ENCODE assay signal across 8 cellular contexts in the genomic region with DNA sequence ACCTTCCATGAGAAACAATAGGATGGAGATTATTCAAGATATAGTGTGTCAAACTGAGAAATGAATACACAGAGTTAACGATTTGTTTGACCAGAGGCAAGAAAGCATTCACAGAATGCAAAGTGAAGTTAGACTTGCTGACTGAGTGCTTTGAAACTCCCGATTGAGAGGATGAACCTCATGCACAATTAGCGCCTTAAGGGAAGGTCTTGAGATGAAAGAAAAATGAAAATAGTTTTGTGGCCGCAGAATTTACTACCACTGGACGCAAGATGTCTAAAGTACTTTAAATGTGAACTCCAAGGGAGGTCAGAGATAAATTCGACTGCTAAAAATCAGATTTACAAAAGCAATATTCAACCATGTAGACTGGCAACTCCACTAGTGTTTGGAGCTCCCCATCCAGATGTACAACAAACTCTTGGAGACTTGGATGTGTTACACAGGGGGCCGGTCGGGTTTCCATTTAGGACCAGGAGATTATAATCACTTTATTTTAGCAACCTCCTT. TPM values are rescaled to one million over a fixed set of nuclear protein-coding genes. Genes with fewer than 3 reads are reported as not detected.
DNase-seq lines count a peak whose midpoint lies in the region; ATAC-seq, FAIRE-seq and TF ChIP-seq lines count a peak whose summit lies in the region.

No MANE protein-coding gene starts in this region.

- H3K9me3 ChIP-seq in right atrium auricular region = no peaks in the 10 kb centered on the region
- no peaks in the 10 kb centered on the region for H3K9me3 ChIP-seq in K562 (replicated peaks; ENCODE audit: control insufficient read depth, insufficient read depth, low read depth, low read length)

- H3K9me3 Mint-ChIP-seq in mesothelial cell of epicardium = no peaks in the 10 kb centered on the region

- peak overlapping the region; percentile 45 to 83 for H3K4me3 ChIP-seq in right atrium auricular region
- peak overlapping the region; percentile 67 for H3K4me3 ChIP-seq in K562

- in situ Hi-C loops in K562 (cut with MboI) = no loop called here

- H3K27me3 ChIP-seq in right atrium auricular region = no peaks in the 10 kb centered on the region
- no peaks in the 10 kb centered on the region for H3K27me3 ChIP-seq in K562 (ENCODE audit: control insufficient read depth in 2 of 2, insufficient read depth in 2 of 2, low read length in 2 of 2)

- TF ChIP-seq RAD21 in K562 (CRISPR knock-in tag; conservative IDR thresholded peaks at IDR 0.05 in 1 of 2, IDR thresholded peaks at IDR 0.05 in 1 of 2) = no peak; a peak in 1 of 4 replicates

- no peak for FAIRE-seq in K562 (lab: Jason Lieb, UNC)

- H3K27me3 Mint-ChIP-seq in mesothelial cell of epicardium (ENCODE audit: low read depth) = peaks cover under 1% of the 10 kb centered on the region

- CTCF ChIA-PET in K562 (lab: Yijun Ruan, JAX; ENCODE audit: low intra/inter-chr PET ratio) = no interaction called here

- TF ChIP-seq POLR2A in K562 (conservative IDR thresholded peaks at IDR 0.05) = no peak

- peaks cover 2% of the 10 kb centered on the region for H3K36me3 Mint-ChIP-seq in mesothelial cell of epicardium

- intact Hi-C loops in cardiac septum (cut with DNase I) = no loop called here
- intact Hi-C loops in K562 (cut with micrococcal nuclease) = no loop called here

- no peaks in the 10 kb centered on the region for H3K36me3 ChIP-seq in right atrium auricular region
- peaks cover 31% of the 10 kb centered on the region for H3K36me3 ChIP-seq in K562 (ENCODE audit: control insufficient read depth, insufficient read depth, low read length)

- DNase-seq in right atrium auricular region (ENCODE audit: low spot score) = no peak
- no peak for DNase-seq in cardiac septum (ENCODE audit: low spot score)
- no peak for DNase-seq in K562 (ENCODE audit: extremely low read depth in 1 of 4, low spot score in 3 of 4)
- no peak for DNase-seq in mesothelial cell of epicardium (ENCODE audit: low spot score in 2 of 2, unreplicated experiment in 2 of 2)
- DNase-seq in SIG-M5 treated with dmso at 0.1 percent for 504 hours (lab: John Stamatoyannopoulos, UW; ENCODE audit: unreplicated experiment) = no peak

- H3K27ac Mint-ChIP-seq in mesothelial cell of epicardium = peak overlapping the region; percentile 99

- H2AFZ ChIP-seq in K562 (ENCODE audit: low read depth, low read length) = peak overlapping the region; percentile 84

- no peak for TF ChIP-seq EP300 in K562 (IDR thresholded peaks at IDR 0.05; ENCODE audit: low read length)

- no peaks in the 10 kb centered on the region for H4K20me1 ChIP-seq in K562 (replicated peaks; ENCODE audit: control insufficient read depth, insufficient read depth, low read length)

- TF ChIP-seq CTCF in right atrium auricular region (IDR thresholded peaks at IDR 0.05) (no peak), K562 (IDR thresholded peaks at IDR 0.05 in 2 of 3, conservative IDR thresholded peaks at IDR 0.05 in 1 of 3; ENCODE audit: insufficient read depth in 2 of 3, low read depth in 1 of 3, low read length in 3 of 3) (no peak), mesothelial cell of epicardium (IDR thresholded peaks at IDR 0.05; ENCODE audit: unreplicated experiment) (no peak)

- H3K4me3 Mint-ChIP-seq in mesothelial cell of epicardium = peak overlapping the region; percentile 96

- H3K79me2 ChIP-seq in K562 (ENCODE audit: control insufficient read depth, insufficient read depth, low read length) = peaks cover 36% of the 10 kb centered on the region

- BruUV-seq in K562 (replicated peaks; lab: Mats Ljungman, UMichigan) = TSS peak; percentile 99

- peak overlapping the region; percentile 92 for H3K4me2 ChIP-seq in K562 (ENCODE audit: insufficient read depth, low read length)

- peaks cover 0 to 30% of the 10 kb centered on the region in 2 donors for H3K4me1 ChIP-seq in right atrium auricular region
- peaks cover 6 to 18% of the 10 kb centered on the region in 2 experiments for H3K4me1 ChIP-seq in K562 (replicated peaks in 1 of 2; ENCODE audit: control insufficient read depth in 2 of 2, insufficient read depth in 2 of 2, low read length in 2 of 2)

- H3K27ac ChIP-seq in right atrium auricular region (peak overlapping the region; percentile 89 to 94), K562 (ENCODE audit: extremely low read depth, low read depth, low read length) (peak overlapping the region; percentile 70)

- peak overlapping the region; percentile 88 to 94 for H3K9ac ChIP-seq in K562 (ENCODE audit: insufficient read depth in 1 of 2, low read depth in 2 of 2, low read length in 2 of 2)

- peaks cover 22% of the 10 kb centered on the region for H3K4me1 Mint-ChIP-seq in mesothelial cell of epicardium

- 27% methylated on average over 8 of the region's 8 CpGs for WGBS in K562 (ENCODE audit: insufficient coverage, low coverage, missing lambda C conversion rate)

- no peaks in the 10 kb centered on the region for H3K9me1 ChIP-seq in K562 (ENCODE audit: control insufficient read depth, insufficient read depth, low read length)

- POLR2A ChIA-PET in K562 (lab: Yijun Ruan, JAX) = interaction anchor here (0.8 to 1.6 kb wide), 13 partner anchors 9 to 1079 kb away, joined by 3 to 12 read pairs (median 6); a partner anchor contains a TSS

- ATAC-seq in K562 (no peak), HG02763 (IDR thresholded peaks at IDR 0.05; ENCODE audit: unreplicated experiment) (no peak), HG03039 (IDR thresholded peaks at IDR 0.05; ENCODE audit: unreplicated experiment) (no peak), HG02981 (IDR thresholded peaks at IDR 0.05; ENCODE audit: unreplicated experiment) (no peak)

RNA-seq across cellular contexts. Expression of a gene that starts 0.7 kb away (rescaled TPM):
- total RNA-seq in right atrium auricular region = 10 to 100 TPM; 11.2 to 13.9 TPM
- total RNA-seq in cardiac septum = 15.3 TPM
- 9.3 and 33.8 TPM in 2 replicates for total RNA-seq in K562 (2011; cell fraction: chromatin; rRNA removed; ENCODE audit: low replicate concordance)
- 5.0 and 6.3 TPM in 2 replicates for total RNA-seq in K562 (2011; cell fraction: nucleolus; rRNA removed)
- total RNA-seq in K562 (2011; cell fraction: nucleoplasm; rRNA removed) = 20.1 and 37.6 TPM in 2 replicates
- 13.8 and 19.6 TPM in 2 replicates for total RNA-seq in K562 (2014; rRNA removed)
- 38.3 and 42.1 TPM in 2 replicates for total RNA-seq in K562 (2014; rRNA removed; fragmentation: Illumina TruSeq; extraction: Trizol)
- total RNA-seq in K562 (2015; rRNA removed; fragmentation: Illumina TruSeq; extraction: Trizol) = 30.3 and 30.8 TPM in 2 replicates
- 47.5 and 48.7 TPM in 2 replicates for total RNA-seq in K562 (2021)
- polyA plus RNA-seq in K562 (2011; rRNA removed) = 47.9 and 63.1 TPM in 2 replicates
- polyA plus RNA-seq in K562 (2011; cell fraction: cytosol; rRNA removed) = 14.0 and 39.5 TPM in 2 replicates
- polyA plus RNA-seq in K562 (2011; cell fraction: nucleus; rRNA removed) = 19.8 and 31.5 TPM in 2 replicates
- 9.2 and 13.4 TPM in 2 replicates for polyA plus RNA-seq in K562 (2012)
- polyA plus RNA-seq in K562 (2014; fragmentation: Illumina TruSeq; extraction: Trizol) = 33.7 and 40.6 TPM in 2 replicates
- 10 to 100 TPM; 11.6 to 14.3 TPM for polyA plus RNA-seq in K562 (2014; fragmentation: Nextera tagmentation; extraction: Ambion mirVana)
- 26.3 and 34.9 TPM in 2 replicates for polyA plus RNA-seq in K562 (2014; rRNA removed)
- polyA minus RNA-seq in K562 (2011; rRNA and poly(A)+ RNA removed) = 69.0 and 79.7 TPM in 2 replicates
- 14.0 and 24.0 TPM in 2 replicates for polyA minus RNA-seq in K562 (2011; cell fraction: cytosol; rRNA and poly(A)+ RNA removed)
- polyA minus RNA-seq in K562 (2011; cell fraction: nucleus; rRNA and poly(A)+ RNA removed) = 15.8 and 23.4 TPM in 2 replicates
- total RNA-seq in mesothelial cell of epicardium = 29.2 to 30.8 TPM (median 30.0 TPM) in 3 replicates

RNA-seq across cellular contexts. Expression of a gene that starts 21.6 kb away (rescaled TPM):
- total RNA-seq in right atrium auricular region (1 to 10 TPM; 2.8 to 5.4 TPM), cardiac septum (5.1 TPM), K562 (2014; rRNA removed) (17.1 and 18.3 TPM in 2 replicates), K562 (2014; rRNA removed; fragmentation: Illumina TruSeq; extraction: Trizol) (21.0 and 24.9 TPM in 2 replicates), K562 (2015; rRNA removed; fragmentation: Illumina TruSeq; extraction: Trizol) (18.9 and 19.6 TPM in 2 replicates), K562 (2021) (15.1 and 19.6 TPM in 2 replicates), mesothelial cell of epicardium (5.6 to 6.8 TPM (median 5.9 TPM) in 3 replicates)
- total RNA-seq in K562 (2011; cell fraction: chromatin; rRNA removed; ENCODE audit: low replicate concordance) = 9.4 and 30.6 TPM in 2 replicates
- total RNA-seq in K562 (2011; cell fraction: nucleolus; rRNA removed) = 7.9 and 8.7 TPM in 2 replicates
- 20.8 and 29.9 TPM in 2 replicates for total RNA-seq in K562 (2011; cell fraction: nucleoplasm; rRNA removed)
- polyA plus RNA-seq in K562 (2011; rRNA removed) (31.2 and 33.4 TPM in 2 replicates), K562 (2014; fragmentation: Illumina TruSeq; extraction: Trizol) (19.0 and 19.3 TPM in 2 replicates), K562 (2014; fragmentation: Nextera tagmentation; extraction: Ambion mirVana) (1 to 10 TPM; 5.9 to 8.2 TPM), K562 (2014; rRNA removed) (19.7 and 20.4 TPM in 2 replicates)
- polyA plus RNA-seq in K562 (2011; cell fraction: cytosol; rRNA removed) = 7.6 and 22.2 TPM in 2 replicates
- 11.7 and 19.2 TPM in 2 replicates for polyA plus RNA-seq in K562 (2011; cell fraction: nucleus; rRNA removed)
- polyA plus RNA-seq in K562 (2012) = 11.3 and 23.0 TPM in 2 replicates
- 29.8 and 38.5 TPM in 2 replicates for polyA minus RNA-seq in K562 (2011; rRNA and poly(A)+ RNA removed)
- 10.0 and 10.7 TPM in 2 replicates for polyA minus RNA-seq in K562 (2011; cell fraction: cytosol; rRNA and poly(A)+ RNA removed)
- polyA minus RNA-seq in K562 (2011; cell fraction: nucleus; rRNA and poly(A)+ RNA removed) = 12.8 and 29.5 TPM in 2 replicates

RNA-seq across cellular contexts. Expression of a gene that starts 33.2 kb away (rescaled TPM):
- 100 to 1,000 TPM in 1 of 2 donors, 10 to 100 TPM in 1; 32.8 to 161 TPM for total RNA-seq in right atrium auricular region
- total RNA-seq in cardiac septum = 269 TPM
- 19.0 and 39.2 TPM in 2 replicates for total RNA-seq in K562 (2011; cell fraction: chromatin; rRNA removed; ENCODE audit: low replicate concordance)
- total RNA-seq in K562 (2011; cell fraction: nucleolus; rRNA removed) = 12.0 and 17.2 TPM in 2 replicates
- 20.5 and 31.0 TPM in 2 replicates for total RNA-seq in K562 (2011; cell fraction: nucleoplasm; rRNA removed)
- 26.6 and 28.8 TPM in 2 replicates for total RNA-seq in K562 (2014; rRNA removed)
- total RNA-seq in K562 (2014; rRNA removed; fragmentation: Illumina TruSeq; extraction: Trizol) = 50.6 and 56.8 TPM in 2 replicates
- 46.6 and 50.4 TPM in 2 replicates for total RNA-seq in K562 (2015; rRNA removed; fragmentation: Illumina TruSeq; extraction: Trizol)
- 34.7 and 35.8 TPM in 2 replicates for total RNA-seq in K562 (2021)
- polyA plus RNA-seq in K562 (2011; rRNA removed) = 37.6 and 42.3 TPM in 2 replicates
- 7.5 and 23.0 TPM in 2 replicates for polyA plus RNA-seq in K562 (2011; cell fraction: cytosol; rRNA removed)
- 10.9 and 29.4 TPM in 2 replicates for polyA plus RNA-seq in K562 (2011; cell fraction: nucleus; rRNA removed)
- polyA plus RNA-seq in K562 (2012) = 33.7 and 65.0 TPM in 2 replicates
- 44.3 and 51.0 TPM in 2 replicates for polyA plus RNA-seq in K562 (2014; fragmentation: Illumina TruSeq; extraction: Trizol)
- 10 to 100 TPM; 24.7 to 41.9 TPM for polyA plus RNA-seq in K562 (2014; fragmentation: Nextera tagmentation; extraction: Ambion mirVana)
- 41.2 and 61.2 TPM in 2 replicates for polyA plus RNA-seq in K562 (2014; rRNA removed)
- 61.4 and 117 TPM in 2 replicates for polyA minus RNA-seq in K562 (2011; rRNA and poly(A)+ RNA removed)
- polyA minus RNA-seq in K562 (2011; cell fraction: cytosol; rRNA and poly(A)+ RNA removed) = 15.7 and 26.4 TPM in 2 replicates
- polyA minus RNA-seq in K562 (2011; cell fraction: nucleus; rRNA and poly(A)+ RNA removed) = 17.0 and 54.2 TPM in 2 replicates
- total RNA-seq in mesothelial cell of epicardium = 20.3 to 21.2 TPM (median 20.8 TPM) in 3 replicates
